30 cellular contexts compared by ENCODE assay signal in the genomic region with DNA sequence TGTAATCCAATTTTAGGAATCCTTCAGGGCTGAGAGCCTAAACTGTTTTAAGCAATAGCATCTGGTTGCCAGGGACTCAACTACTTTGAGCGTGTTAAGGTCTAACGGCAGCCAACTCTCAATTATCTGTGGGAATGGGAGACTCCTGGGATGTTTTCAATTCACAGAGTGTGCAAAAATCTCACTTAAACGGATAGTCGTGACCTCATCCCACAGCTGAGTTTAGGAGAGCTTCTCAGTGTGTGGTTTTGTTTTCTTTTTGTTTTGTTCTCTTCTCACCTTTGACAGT.
DNase-seq lines count a peak whose midpoint lies in the region; ATAC-seq and TF ChIP-seq lines count a peak whose summit lies in the region.
"Had no signal": no experiment of that assay in that cellular context is flagged by ENCODE, and none has a peak within 500 bp of the region (broad histone marks: within the 10 kb centered on the region; RNA-seq: fewer than 3 reads in every experiment).

No MANE protein-coding gene starts in this region.

- POLR2A ChIA-PET in OCI-LY7 (lab: Charles Lee) = interaction anchor here (0.9 to 2.3 kb wide), 3 partner anchors 10 to 31 kb away, joined by 3 to 8 read pairs (median 3); no protein-coding TSS in a partner anchor

- peaks cover 69% of the 10 kb centered on the region for H3K4me1 ChIP-seq in OCI-LY7 (ENCODE audit: insufficient read depth, low read length, poor library complexity, severe bottlenecking)
- H3K4me1 ChIP-seq: upper lobe of right lung had no signal

- DNase-seq in NCI-H82 (lab: John Stamatoyannopoulos, UW) (peak; percentile 95), NCI-H82 treated with DMSO at 0.1 percent for 48 hours (lab: John Stamatoyannopoulos, UW; ENCODE audit: unreplicated experiment) (no peak), OCI-LY7 (ENCODE audit: low spot score) (peak; percentile 18), left ventricle myocardium superior (no peak), mucosa of gallbladder (ENCODE audit: low spot score) (no peak)
- DNase-seq: 8988T; activated CD8-positive, alpha-beta memory T cell treated with anti-CD3 and anti-CD28 coated beads, Interleukin-2, amount 50 U/mL, for 48 hours; activated CD8-positive, alpha-beta T cell treated with anti-CD3 and anti-CD28 coated beads for 36 hours; activated naive CD4-positive, alpha-beta T cell treated with Interleukin-2 at 50 U/mL for 16 hours; central memory CD4-positive, alpha-beta T cell; DMS79 treated with DMSO at 0.1 percent for 48 hours; effector memory CD8-positive, alpha-beta T cell; GF-D8; H7; head of caudate nucleus; islet precursor cell; KBM-7; NCI-H1105; NCI-H2227 treated with DMSO at 0.1 percent for 48 hours; NCI-H69; stimulated activated naive CD4-positive, alpha-beta T cell treated with Interleukin-2 at 50 U/mL for 16 hours; upper lobe of right lung had no signal

- no peaks in the 10 kb centered on the region for H3K36me3 Mint-ChIP-seq in stimulated activated memory B cell treated with anti-CD40 and anti-IgM and Interleukin-4, amounts not matched to agents 10 μg/mL and 1 μg/mL and 100 μg/mL, for 72 hours
- H3K36me3 Mint-ChIP-seq: CD14-positive monocyte; natural killer cell treated with Interleukin-12 subunit alpha and Interleukin-12 subunit beta and Interleukin-15 and Interleukin-18, amount 100 ng/mL, for 72 hours had no signal

- peak overlapping the region; percentile 78 for H3K27ac Mint-ChIP-seq in stimulated activated memory B cell treated with anti-CD40 and anti-IgM and Interleukin-4, amounts not matched to agents 10 μg/mL and 1 μg/mL and 100 μg/mL, for 72 hours
- H3K27ac Mint-ChIP-seq: activated CD8-positive, alpha-beta T cell treated with anti-CD3 and anti-CD28 coated beads for 36 hours; activated T-helper 1 cell treated with anti-CD3 and anti-CD28 coated beads, Interleukin-12 subunit alpha, Interleukin-12 subunit beta, Interleukin-2, Interleukin-4 antibody, amounts not matched to agents 30 ng/mL and 10 ng/mL and 1 ng/mL, durations not matched to agents 14 hours and 24 hours and 36 hours; CD14-positive monocyte; effector memory CD8-positive, alpha-beta T cell; natural killer cell treated with Interleukin-12 subunit alpha and Interleukin-12 subunit beta and Interleukin-15 and Interleukin-18, amount 100 ng/mL, for 72 hours had no signal

- no TSS peak for BruUV-seq in OCI-LY7 (replicated peaks; lab: Mats Ljungman, UMichigan)

- TF ChIP-seq CTCF in OCI-LY7 (conservative IDR thresholded peaks at IDR 0.05; ENCODE audit: low read length) = no peak

- H2AFZ ChIP-seq in OCI-LY7 (ENCODE audit: low read length) = peak overlapping the region; percentile 44; the same call in 1 of the 2 replicates

- intact Hi-C loops in OCI-LY7 (cut with micrococcal nuclease; ENCODE audit: unreplicated experiment) (loop anchor here (2.0 to 5.0 kb wide), 6 partner anchors 47 to 488 kb away; partner anchors contain the start of gene AUTS2), left ventricle myocardium superior (cut with micrococcal nuclease) (no loop called here)

- no peaks in the 10 kb centered on the region for H3K9me3 ChIP-seq in OCI-LY7 (ENCODE audit: low read length)
- H3K9me3 ChIP-seq: upper lobe of right lung had no signal

- no peaks in the 10 kb centered on the region for H4K20me1 ChIP-seq in OCI-LY7 (ENCODE audit: insufficient read depth, low read length)

- CTCF ChIA-PET in OCI-LY7 (lab: Charles Lee; ENCODE audit: unreplicated experiment) = no interaction called here

- H3K27ac ChIP-seq in OCI-LY7 (ENCODE audit: low read depth, low read length, poor library complexity, severe bottlenecking) = peak overlapping the region; percentile 72
- H3K27ac ChIP-seq: HL-60, skin epidermis, upper lobe of right lung had no signal

- H3K27me3 Mint-ChIP-seq in stimulated activated memory B cell treated with anti-CD40 and anti-IgM and Interleukin-4, amounts not matched to agents 10 μg/mL and 1 μg/mL and 100 μg/mL, for 72 hours = no peaks in the 10 kb centered on the region
- H3K27me3 Mint-ChIP-seq: effector memory CD8-positive, alpha-beta T cell; natural killer cell treated with Interleukin-12 subunit alpha and Interleukin-12 subunit beta and Interleukin-15 and Interleukin-18, amount 100 ng/mL, for 72 hours had no signal

- ATAC-seq in left ventricle myocardium superior = peak; percentile 44
- no peak for ATAC-seq in stimulated activated memory B cell treated with anti-CD40 and anti-IgM and Interleukin-4, amounts not matched to agents 10 μg/mL and 1 μg/mL and 100 μg/mL, for 72 hours
- no peak for ATAC-seq in GM21360 (IDR thresholded peaks at IDR 0.05; ENCODE audit: unreplicated experiment)
- ATAC-seq in HG02840 (IDR thresholded peaks at IDR 0.05; ENCODE audit: low FRiP score, unreplicated experiment) = no peak
- ATAC-seq: activated CD8-positive, alpha-beta T cell treated with anti-CD3 and anti-CD28 coated beads for 36 hours; effector memory CD8-positive, alpha-beta T cell; natural killer cell treated with Interleukin-12 subunit alpha and Interleukin-12 subunit beta and Interleukin-15 and Interleukin-18, amount 100 ng/mL, for 72 hours; upper lobe of right lung had no signal

- peak overlapping the region; percentile 39 for H3K4me3 Mint-ChIP-seq in stimulated activated memory B cell treated with anti-CD40 and anti-IgM and Interleukin-4, amounts not matched to agents 10 μg/mL and 1 μg/mL and 100 μg/mL, for 72 hours
- H3K4me3 Mint-ChIP-seq: activated CD8-positive, alpha-beta T cell treated with anti-CD3 and anti-CD28 coated beads for 36 hours; activated T-helper 1 cell treated with anti-CD3 and anti-CD28 coated beads, Interleukin-12 subunit alpha, Interleukin-12 subunit beta, Interleukin-2, Interleukin-4 antibody, amounts not matched to agents 30 ng/mL and 10 ng/mL and 1 ng/mL, durations not matched to agents 14 hours and 24 hours and 36 hours; CD14-positive monocyte; effector memory CD8-positive, alpha-beta T cell; natural killer cell treated with Interleukin-12 subunit alpha and Interleukin-12 subunit beta and Interleukin-15 and Interleukin-18, amount 100 ng/mL, for 72 hours had no signal

- H3K4me3 ChIP-seq in OCI-LY7 (ENCODE audit: low read depth, low read length, poor library complexity, severe bottlenecking) = peak overlapping the region; percentile 62
- H3K4me3 ChIP-seq: skin epidermis, upper lobe of right lung had no signal

- peaks cover 15% of the 10 kb centered on the region for H3K4me1 Mint-ChIP-seq in stimulated activated memory B cell treated with anti-CD40 and anti-IgM and Interleukin-4, amounts not matched to agents 10 μg/mL and 1 μg/mL and 100 μg/mL, for 72 hours
- H3K4me1 Mint-ChIP-seq: CD14-positive monocyte had no signal

- H3K36me3 ChIP-seq in OCI-LY7 (ENCODE audit: insufficient read depth, low read length) = no peaks in the 10 kb centered on the region; the same call in 1 of the 2 replicates
- H3K36me3 ChIP-seq: upper lobe of right lung had no signal

- peaks cover 56% of the 10 kb centered on the region; the same call in 1 of the 2 replicates for H3K79me2 ChIP-seq in OCI-LY7 (ENCODE audit: insufficient read depth, low read depth, low read length)

- H3K9me3 Mint-ChIP-seq in stimulated activated memory B cell treated with anti-CD40 and anti-IgM and Interleukin-4, amounts not matched to agents 10 μg/mL and 1 μg/mL and 100 μg/mL, for 72 hours = no peaks in the 10 kb centered on the region
- H3K9me3 Mint-ChIP-seq: activated CD8-positive, alpha-beta T cell treated with anti-CD3 and anti-CD28 coated beads for 36 hours; activated T-helper 1 cell treated with anti-CD3 and anti-CD28 coated beads, Interleukin-12 subunit alpha, Interleukin-12 subunit beta, Interleukin-2, Interleukin-4 antibody, amounts not matched to agents 30 ng/mL and 10 ng/mL and 1 ng/mL, durations not matched to agents 14 hours and 24 hours and 36 hours; CD14-positive monocyte; effector memory CD8-positive, alpha-beta T cell; natural killer cell treated with Interleukin-12 subunit alpha and Interleukin-12 subunit beta and Interleukin-15 and Interleukin-18, amount 100 ng/mL, for 72 hours had no signal

- H3K4me2 ChIP-seq in OCI-LY7 (ENCODE audit: low read length) = peak overlapping the region; percentile 87

- H3K9me2 ChIP-seq in OCI-LY7 (ENCODE audit: insufficient read depth, low read length) = no peaks in the 10 kb centered on the region

Comparison
In these comparisons a context has a peak if more than half of its experiments do, and no peak if none do; other contexts are left out.
1. DNase-seq: peak in NCI-H82 (single experiment) and OCI-LY7 (single experiment); none in NCI-H82 treated with DMSO at 0.1 percent for 48 hours (single experiment), left ventricle myocardium superior (single experiment) and mucosa of gallbladder (single experiment).